Comparison of ENCODE assay signal across 8 cellular contexts in the genomic region with DNA sequence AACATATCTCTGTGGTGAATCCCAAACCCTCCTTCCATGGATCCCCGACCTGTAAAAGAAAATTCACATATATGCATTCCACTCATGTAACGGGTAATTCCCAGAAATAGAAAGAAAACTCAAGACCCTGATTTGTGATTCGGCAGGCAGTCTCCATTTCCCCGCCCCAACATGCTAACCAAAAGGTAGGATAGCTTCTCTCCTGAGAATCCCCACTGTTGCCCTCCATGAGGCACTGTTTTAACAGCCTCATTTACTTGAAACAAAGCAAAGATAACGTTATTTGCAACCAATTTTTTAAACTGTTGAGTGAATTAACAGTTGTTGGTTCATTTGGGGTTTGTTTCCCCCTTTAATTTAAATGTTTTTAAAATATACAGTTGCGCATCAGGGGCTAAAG. TPM values are rescaled to one million over a fixed set of nuclear protein-coding genes. Genes with fewer than 3 reads are reported as not detected.
DNase-seq lines count a peak whose midpoint lies in the region; ATAC-seq, FAIRE-seq and TF ChIP-seq lines count a peak whose summit lies in the region.

No MANE protein-coding gene starts in this region.

- H3K4me3 ChIP-seq in Caco-2 (ENCODE audit: low read depth, low read length) (no peak overlapping the region; the same call in 1 of the 2 replicates), choroid plexus epithelial cell (ENCODE audit: low read depth, low read length) (peak overlapping the region; percentile 83), osteoblast (ENCODE audit: insufficient read depth, low read length) (peak overlapping the region; percentile 87)

- peaks cover 8% of the 10 kb centered on the region for H3K4me1 Mint-ChIP-seq in Caco-2 (ENCODE audit: low read depth, unreplicated experiment)

- ATAC-seq in GM21825 (IDR thresholded peaks at IDR 0.05; ENCODE audit: unreplicated experiment), result no peak
- no peak for ATAC-seq in activated CD4-positive, CD25-positive, alpha-beta regulatory T cell treated with anti-CD3 and anti-CD28 coated beads, Interleukin-2, amount 50 U/mL, for 24 hours

- no peaks in the 10 kb centered on the region for H3K9me3 Mint-ChIP-seq in Caco-2 (ENCODE audit: unreplicated experiment)

- CTCF ChIA-PET in Caco-2 (lab: Charles Lee), result interaction anchor here (2.8 kb wide), 1 partner anchor 95 kb away, joined by 14 read pairs; no protein-coding TSS in a partner anchor

- H3K36me3 ChIP-seq in Caco-2 (ENCODE audit: control insufficient read depth, insufficient read depth, low read length) (no peaks in the 10 kb centered on the region), osteoblast (ENCODE audit: insufficient read depth, low read length) (no peaks in the 10 kb centered on the region)

- peaks cover 10% of the 10 kb centered on the region for H3K36me3 Mint-ChIP-seq in Caco-2 (ENCODE audit: insufficient read depth, unreplicated experiment)

- POLR2A ChIA-PET in Caco-2 (lab: Charles Lee), result no interaction called here

- no peaks in the 10 kb centered on the region for H4K20me1 ChIP-seq in osteoblast (ENCODE audit: insufficient read depth, low read length)

- DNase-seq in Caco-2 (no peak), NCI-H69 (lab: John Stamatoyannopoulos, UW) (peak; percentile 11), choroid plexus epithelial cell (ENCODE audit: low read depth) (peak; percentile 10), osteoblast (ENCODE audit: insufficient read length, low spot score, missing footprints) (no peak), D721Med (ENCODE audit: insufficient read length, low spot score) (no peak), AG08396 (ENCODE audit: low spot score) (no peak)

- H3K79me2 ChIP-seq in osteoblast (ENCODE audit: insufficient read depth, low read length), result peaks cover 7% of the 10 kb centered on the region

- no peak overlapping the region for H3K27ac ChIP-seq in osteoblast (ENCODE audit: low read depth, low read length)

- no peak overlapping the region for H3K27ac Mint-ChIP-seq in Caco-2 (ENCODE audit: unreplicated experiment)

- H3K4me3 Mint-ChIP-seq in Caco-2 (ENCODE audit: unreplicated experiment), result peak overlapping the region; percentile 57

- peak overlapping the region; percentile 63 for H2AFZ ChIP-seq in osteoblast (ENCODE audit: low read length)

- H3K4me1 ChIP-seq in Caco-2 (peaks cover 5% of the 10 kb centered on the region; the same call in 1 of the 2 replicates), osteoblast (ENCODE audit: insufficient read depth, low read length) (peaks cover 18% of the 10 kb centered on the region)

- peaks cover 3% of the 10 kb centered on the region for H3K27me3 Mint-ChIP-seq in Caco-2 (ENCODE audit: insufficient read depth, unreplicated experiment)

- no peaks in the 10 kb centered on the region; the same call in 1 of the 2 replicates for H3K27me3 ChIP-seq in Caco-2 (replicated peaks; ENCODE audit: control insufficient read depth, insufficient read depth, low read length)
- H3K27me3 ChIP-seq in osteoblast (ENCODE audit: insufficient read depth, low read length), result peaks cover 7% of the 10 kb centered on the region

- no peaks in the 10 kb centered on the region for H3K9me3 ChIP-seq in Caco-2
- H3K9me3 ChIP-seq in osteoblast (ENCODE audit: low read depth, low read length), result no peaks in the 10 kb centered on the region

- FAIRE-seq in D721Med (lab: Jason Lieb, UNC), result no peak

- peak overlapping the region; percentile 78 for H3K4me2 ChIP-seq in osteoblast (ENCODE audit: insufficient read depth, low read length)

- no peak for TF ChIP-seq CTCF in Caco-2 (IDR thresholded peaks at IDR 0.05; ENCODE audit: insufficient read depth in 1 of 2, low read depth in 1 of 2, low read length in 1 of 2, severe bottlenecking in 1 of 2, unreplicated experiment in 1 of 2)
- no peak for TF ChIP-seq CTCF in choroid plexus epithelial cell (conservative IDR thresholded peaks at IDR 0.05; ENCODE audit: low read depth, low read length)
- no peak for TF ChIP-seq CTCF in osteoblast (IDR thresholded peaks at IDR 0.05; ENCODE audit: extremely low read depth, low read depth, low read length)
- no peak for TF ChIP-seq CTCF in D721Med (IDR thresholded peaks at IDR 0.05; ENCODE audit: insufficient read depth, missing control alignments)

- intact Hi-C loops in Caco-2 (cut with micrococcal nuclease; ENCODE audit: unreplicated experiment), result loop anchor here (1.0 to 5.0 kb wide), 6 partner anchors 54 to 520 kb away; no protein-coding TSS in a partner anchor

- no TSS peak for BruUV-seq in Caco-2 (replicated peaks; lab: Mats Ljungman, UMichigan)

RNA-seq across cellular contexts. Expression of gene SLC2A13, which starts 0.8 kb away (rescaled TPM):
- total RNA-seq in Caco-2 (2022) (2.5 and 3.0 TPM in 2 replicates), osteoblast (12.3 and 13.8 TPM in 2 replicates)

Comparison
In these comparisons a context has a peak if more than half of its experiments do, and no peak if none do; other contexts are left out.
1. DNase-seq: peak in NCI-H69 (single experiment) and choroid plexus epithelial cell (single experiment); none in Caco-2 (0 of 2), osteoblast (single experiment), D721Med (single experiment) and AG08396 (single experiment).